ENCODE assay signal across 15 cellular contexts in the genomic region with DNA sequence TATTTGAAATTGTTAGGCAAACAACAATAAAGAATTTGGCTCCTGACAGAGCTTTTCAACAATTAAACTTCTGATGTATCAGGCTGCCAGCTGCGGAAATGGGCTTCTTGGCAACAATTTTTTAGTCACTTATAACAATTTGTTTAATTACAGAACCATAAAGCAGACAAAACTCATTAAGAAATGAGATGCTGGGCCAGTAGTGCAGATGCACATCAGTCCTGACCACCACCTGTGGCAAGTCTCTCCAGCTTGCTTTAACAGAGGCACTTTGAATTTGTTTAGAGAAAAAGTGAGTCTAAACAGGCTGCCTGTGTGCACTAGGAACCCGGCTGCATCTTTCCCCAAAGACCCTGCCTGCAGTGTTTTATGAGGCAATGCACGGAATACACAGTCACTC.
"Had no signal": no experiment of that assay in that cellular context is flagged by ENCODE, and none has a peak within 500 bp of the region (broad histone marks: within the 10 kb centered on the region; RNA-seq: fewer than 3 reads in every experiment).

No MANE protein-coding gene starts in this region.

- ATAC-seq: activated CD4-positive, alpha-beta T cell treated with anti-CD3 and anti-CD28 coated beads for 36 hours; effector memory CD8-positive, alpha-beta T cell; left ventricle myocardium superior; WTC11 had no signal

- H3K4me3 ChIP-seq: tibial artery had no signal

- H3K9me3 ChIP-seq: tibial artery had no signal

- H3K36me3 ChIP-seq: tibial artery had no signal

- H3K4me1 ChIP-seq: tibial artery had no signal

- H3K27ac ChIP-seq: tibial artery had no signal

- DNase-seq: activated CD4-positive, alpha-beta memory T cell treated with anti-CD3 and anti-CD28 coated beads for 36 hours; activated CD4-positive, alpha-beta T cell treated with anti-CD3 and anti-CD28 coated beads for 36 hours; activated T-cell treated with anti-CD3 and anti-CD28 coated beads for 4 hours; effector memory CD8-positive, alpha-beta T cell; immature natural killer cell; kidney glomerular epithelial cell; left ventricle myocardium superior; nephron progenitor cell; occipital lobe; retina; stimulated activated CD4-positive, alpha-beta T cell treated with anti-CD3 and anti-CD28 coated beads, Interleukin-2, amount 100 ng/mL, for 24 hours; stimulated activated naive CD4-positive, alpha-beta T cell treated with Interleukin-2 at 50 U/mL for 16 hours; substantia nigra; tibial artery had no signal

- H3K27me3 ChIP-seq: tibial artery had no signal
